Comparison of ENCODE assay signal across 1 cellular context in the genomic region with DNA sequence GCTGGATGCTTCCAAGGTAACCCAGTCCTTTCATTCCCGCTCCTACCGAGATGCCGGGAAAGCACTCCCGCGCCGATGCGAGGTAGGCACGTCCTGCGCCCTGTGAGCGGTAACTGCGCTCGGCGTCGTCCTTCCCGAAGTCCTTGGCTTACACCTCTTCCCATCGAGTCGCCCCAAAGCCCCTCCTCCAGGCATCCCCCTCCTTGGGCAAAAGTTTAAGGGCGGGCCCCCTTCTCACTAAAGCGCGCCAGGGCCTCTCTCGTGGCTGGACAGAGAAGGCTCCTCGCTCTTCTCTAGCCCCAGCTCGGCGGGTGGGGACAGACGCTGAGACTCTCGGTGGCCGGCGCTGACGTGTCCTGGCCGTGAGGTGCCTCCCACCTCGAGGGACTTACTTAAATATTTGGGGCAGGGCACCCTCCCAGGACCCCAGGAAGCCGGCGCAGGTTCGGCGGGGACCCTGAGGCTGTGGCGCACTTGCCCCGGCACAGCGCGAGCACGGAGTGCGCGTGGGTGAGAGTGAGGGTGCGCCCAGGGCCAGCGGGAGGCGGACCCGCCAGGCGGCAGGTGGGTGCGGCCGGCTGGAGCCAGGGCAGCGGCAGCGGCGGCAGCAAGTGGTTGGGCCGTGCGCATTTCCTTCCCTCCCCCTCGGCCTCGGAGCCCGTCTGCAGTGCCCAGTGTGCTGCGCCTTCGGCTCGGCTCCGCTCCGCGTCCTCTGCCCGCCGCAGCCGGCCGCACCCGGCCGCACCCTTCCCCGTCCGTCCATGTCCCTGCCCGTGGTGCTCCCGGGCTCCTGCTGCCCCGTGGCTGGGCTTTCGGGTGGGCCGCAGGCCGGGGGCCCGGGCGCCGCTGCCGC.
A peak's percentile ranks its signal among the peaks of the same experiment; 100 is the strongest.
TF ChIP-seq lines count a peak whose summit lies in the region.

A gene with protein sequence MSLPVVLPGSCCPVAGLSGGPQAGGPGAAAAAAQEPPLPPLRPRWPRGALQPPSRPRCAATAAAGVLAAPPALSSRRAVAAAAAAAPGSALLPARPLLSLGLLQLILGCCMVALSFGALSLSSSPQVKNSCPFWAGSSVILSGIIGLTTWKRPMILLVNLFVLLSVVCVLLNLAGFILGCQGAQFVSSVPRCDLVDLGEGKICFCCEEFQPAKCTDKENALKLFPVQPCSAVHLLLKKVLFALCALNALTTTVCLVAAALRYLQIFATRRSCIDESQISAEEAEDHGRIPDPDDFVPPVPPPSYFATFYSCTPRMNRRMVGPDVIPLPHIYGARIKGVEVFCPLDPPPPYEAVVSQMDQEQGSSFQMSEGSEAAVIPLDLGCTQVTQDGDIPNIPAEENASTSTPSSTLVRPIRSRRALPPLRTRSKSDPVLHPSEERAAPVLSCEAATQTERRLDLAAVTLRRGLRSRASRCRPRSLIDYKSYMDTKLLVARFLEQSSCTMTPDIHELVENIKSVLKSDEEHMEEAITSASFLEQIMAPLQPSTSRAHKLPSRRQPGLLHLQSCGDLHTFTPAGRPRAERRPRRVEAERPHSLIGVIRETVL (plus strand): TSS at position 667 of the 853 bp plus-strand sequence. CDS start 95 bp downstream, at position 762.

TF ChIP-seq in HepG2, 621 proteins besides CTCF, POLR2A, EP300 and RAD21 (continued from another document):
- TF ChIP-seq, protein P1, sequence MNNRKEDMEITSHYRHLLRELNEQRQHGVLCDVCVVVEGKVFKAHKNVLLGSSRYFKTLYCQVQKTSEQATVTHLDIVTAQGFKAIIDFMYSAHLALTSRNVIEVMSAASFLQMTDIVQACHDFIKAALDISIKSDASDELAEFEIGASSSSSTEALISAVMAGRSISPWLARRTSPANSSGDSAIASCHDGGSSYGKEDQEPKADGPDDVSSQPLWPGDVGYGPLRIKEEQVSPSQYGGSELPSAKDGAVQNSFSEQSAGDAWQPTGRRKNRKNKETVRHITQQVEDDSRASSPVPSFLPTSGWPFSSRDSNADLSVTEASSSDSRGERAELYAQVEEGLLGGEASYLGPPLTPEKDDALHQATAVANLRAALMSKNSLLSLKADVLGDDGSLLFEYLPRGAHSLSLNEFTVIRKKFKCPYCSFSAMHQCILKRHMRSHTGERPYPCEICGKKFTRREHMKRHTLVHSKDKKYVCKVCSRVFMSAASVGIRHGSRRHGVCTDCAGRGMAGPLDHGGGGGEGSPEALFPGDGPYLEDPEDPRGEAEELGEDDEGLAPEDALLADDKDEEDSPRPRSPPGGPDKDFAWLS (CRISPR knock-in tag; IDR thresholded peaks at IDR 0.05; ENCODE audit: borderline replicate concordance): no peak
- no peak for TF ChIP-seq ZMYM4 (CRISPR knock-in tag; IDR thresholded peaks at IDR 0.05)
- TF ChIP-seq ZNF777 (CRISPR knock-in tag; IDR thresholded peaks at IDR 0.05): peak; percentile 83
- TF ChIP-seq, protein P2, sequence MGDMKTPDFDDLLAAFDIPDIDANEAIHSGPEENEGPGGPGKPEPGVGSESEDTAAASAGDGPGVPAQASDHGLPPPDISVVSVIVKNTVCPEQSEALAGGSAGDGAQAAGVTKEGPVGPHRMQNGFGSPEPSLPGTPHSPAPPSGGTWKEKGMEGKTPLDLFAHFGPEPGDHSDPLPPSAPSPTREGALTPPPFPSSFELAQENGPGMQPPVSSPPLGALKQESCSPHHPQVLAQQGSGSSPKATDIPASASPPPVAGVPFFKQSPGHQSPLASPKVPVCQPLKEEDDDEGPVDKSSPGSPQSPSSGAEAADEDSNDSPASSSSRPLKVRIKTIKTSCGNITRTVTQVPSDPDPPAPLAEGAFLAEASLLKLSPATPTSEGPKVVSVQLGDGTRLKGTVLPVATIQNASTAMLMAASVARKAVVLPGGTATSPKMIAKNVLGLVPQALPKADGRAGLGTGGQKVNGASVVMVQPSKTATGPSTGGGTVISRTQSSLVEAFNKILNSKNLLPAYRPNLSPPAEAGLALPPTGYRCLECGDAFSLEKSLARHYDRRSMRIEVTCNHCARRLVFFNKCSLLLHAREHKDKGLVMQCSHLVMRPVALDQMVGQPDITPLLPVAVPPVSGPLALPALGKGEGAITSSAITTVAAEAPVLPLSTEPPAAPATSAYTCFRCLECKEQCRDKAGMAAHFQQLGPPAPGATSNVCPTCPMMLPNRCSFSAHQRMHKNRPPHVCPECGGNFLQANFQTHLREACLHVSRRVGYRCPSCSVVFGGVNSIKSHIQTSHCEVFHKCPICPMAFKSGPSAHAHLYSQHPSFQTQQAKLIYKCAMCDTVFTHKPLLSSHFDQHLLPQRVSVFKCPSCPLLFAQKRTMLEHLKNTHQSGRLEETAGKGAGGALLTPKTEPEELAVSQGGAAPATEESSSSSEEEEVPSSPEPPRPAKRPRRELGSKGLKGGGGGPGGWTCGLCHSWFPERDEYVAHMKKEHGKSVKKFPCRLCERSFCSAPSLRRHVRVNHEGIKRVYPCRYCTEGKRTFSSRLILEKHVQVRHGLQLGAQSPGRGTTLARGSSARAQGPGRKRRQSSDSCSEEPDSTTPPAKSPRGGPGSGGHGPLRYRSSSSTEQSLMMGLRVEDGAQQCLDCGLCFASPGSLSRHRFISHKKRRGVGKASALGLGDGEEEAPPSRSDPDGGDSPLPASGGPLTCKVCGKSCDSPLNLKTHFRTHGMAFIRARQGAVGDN (CRISPR knock-in tag; IDR thresholded peaks at IDR 0.05): peak; percentile 25; the same call in 1 of the 2 replicates
- TF ChIP-seq MXD4 (CRISPR knock-in tag; IDR thresholded peaks at IDR 0.05): no peak
- TF ChIP-seq, protein P3, sequence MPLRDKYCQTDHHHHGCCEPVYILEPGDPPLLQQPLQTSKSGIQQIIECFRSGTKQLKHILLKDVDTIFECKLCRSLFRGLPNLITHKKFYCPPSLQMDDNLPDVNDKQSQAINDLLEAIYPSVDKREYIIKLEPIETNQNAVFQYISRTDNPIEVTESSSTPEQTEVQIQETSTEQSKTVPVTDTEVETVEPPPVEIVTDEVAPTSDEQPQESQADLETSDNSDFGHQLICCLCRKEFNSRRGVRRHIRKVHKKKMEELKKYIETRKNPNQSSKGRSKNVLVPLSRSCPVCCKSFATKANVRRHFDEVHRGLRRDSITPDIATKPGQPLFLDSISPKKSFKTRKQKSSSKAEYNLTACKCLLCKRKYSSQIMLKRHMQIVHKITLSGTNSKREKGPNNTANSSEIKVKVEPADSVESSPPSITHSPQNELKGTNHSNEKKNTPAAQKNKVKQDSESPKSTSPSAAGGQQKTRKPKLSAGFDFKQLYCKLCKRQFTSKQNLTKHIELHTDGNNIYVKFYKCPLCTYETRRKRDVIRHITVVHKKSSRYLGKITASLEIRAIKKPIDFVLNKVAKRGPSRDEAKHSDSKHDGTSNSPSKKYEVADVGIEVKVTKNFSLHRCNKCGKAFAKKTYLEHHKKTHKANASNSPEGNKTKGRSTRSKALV (CRISPR knock-in tag; IDR thresholded peaks at IDR 0.05): peak; percentile 84
- no peak for TF ChIP-seq ZNF530 (CRISPR knock-in tag; IDR thresholded peaks at IDR 0.05; ENCODE audit: low read depth)
- no peak for TF ChIP-seq SAFB2 (CRISPR knock-in tag; IDR thresholded peaks at IDR 0.05; ENCODE audit: borderline replicate concordance, low read depth)
- 0 out of 2 replicates have a peak, but pooled peaks have one; percentile 18 for TF ChIP-seq PHF8 (CRISPR knock-in tag; IDR thresholded peaks at IDR 0.05)
- peak; percentile 28; the same call in 1 of the 2 replicates for TF ChIP-seq MTF2 (CRISPR knock-in tag; IDR thresholded peaks at IDR 0.05; ENCODE audit: borderline replicate concordance)
- TF ChIP-seq NR2F1 (CRISPR knock-in tag; IDR thresholded peaks at IDR 0.05): no peak
- 0 out of 2 replicates have a peak, but pooled peaks have one; percentile 29 for TF ChIP-seq NFKB2 (CRISPR knock-in tag; IDR thresholded peaks at IDR 0.05; ENCODE audit: borderline replicate concordance)
- no peak for TF ChIP-seq SP5 (CRISPR knock-in tag; IDR thresholded peaks at IDR 0.05; ENCODE audit: borderline replicate concordance, low read depth)
- TF ChIP-seq NBN (conservative IDR thresholded peaks at IDR 0.05): no peak
- TF ChIP-seq, protein P4, sequence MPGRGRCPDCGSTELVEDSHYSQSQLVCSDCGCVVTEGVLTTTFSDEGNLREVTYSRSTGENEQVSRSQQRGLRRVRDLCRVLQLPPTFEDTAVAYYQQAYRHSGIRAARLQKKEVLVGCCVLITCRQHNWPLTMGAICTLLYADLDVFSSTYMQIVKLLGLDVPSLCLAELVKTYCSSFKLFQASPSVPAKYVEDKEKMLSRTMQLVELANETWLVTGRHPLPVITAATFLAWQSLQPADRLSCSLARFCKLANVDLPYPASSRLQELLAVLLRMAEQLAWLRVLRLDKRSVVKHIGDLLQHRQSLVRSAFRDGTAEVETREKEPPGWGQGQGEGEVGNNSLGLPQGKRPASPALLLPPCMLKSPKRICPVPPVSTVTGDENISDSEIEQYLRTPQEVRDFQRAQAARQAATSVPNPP (CRISPR knock-in tag; IDR thresholded peaks at IDR 0.05): no peak
- TF ChIP-seq, protein P5, sequence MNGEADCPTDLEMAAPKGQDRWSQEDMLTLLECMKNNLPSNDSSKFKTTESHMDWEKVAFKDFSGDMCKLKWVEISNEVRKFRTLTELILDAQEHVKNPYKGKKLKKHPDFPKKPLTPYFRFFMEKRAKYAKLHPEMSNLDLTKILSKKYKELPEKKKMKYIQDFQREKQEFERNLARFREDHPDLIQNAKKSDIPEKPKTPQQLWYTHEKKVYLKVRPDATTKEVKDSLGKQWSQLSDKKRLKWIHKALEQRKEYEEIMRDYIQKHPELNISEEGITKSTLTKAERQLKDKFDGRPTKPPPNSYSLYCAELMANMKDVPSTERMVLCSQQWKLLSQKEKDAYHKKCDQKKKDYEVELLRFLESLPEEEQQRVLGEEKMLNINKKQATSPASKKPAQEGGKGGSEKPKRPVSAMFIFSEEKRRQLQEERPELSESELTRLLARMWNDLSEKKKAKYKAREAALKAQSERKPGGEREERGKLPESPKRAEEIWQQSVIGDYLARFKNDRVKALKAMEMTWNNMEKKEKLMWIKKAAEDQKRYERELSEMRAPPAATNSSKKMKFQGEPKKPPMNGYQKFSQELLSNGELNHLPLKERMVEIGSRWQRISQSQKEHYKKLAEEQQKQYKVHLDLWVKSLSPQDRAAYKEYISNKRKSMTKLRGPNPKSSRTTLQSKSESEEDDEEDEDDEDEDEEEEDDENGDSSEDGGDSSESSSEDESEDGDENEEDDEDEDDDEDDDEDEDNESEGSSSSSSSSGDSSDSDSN (CRISPR knock-in tag; IDR thresholded peaks at IDR 0.05): peak; percentile 60; the same call in 1 of the 2 replicates
- TF ChIP-seq ETV5 (CRISPR knock-in tag; IDR thresholded peaks at IDR 0.05; ENCODE audit: borderline replicate concordance): no peak
- TF ChIP-seq, protein P6, sequence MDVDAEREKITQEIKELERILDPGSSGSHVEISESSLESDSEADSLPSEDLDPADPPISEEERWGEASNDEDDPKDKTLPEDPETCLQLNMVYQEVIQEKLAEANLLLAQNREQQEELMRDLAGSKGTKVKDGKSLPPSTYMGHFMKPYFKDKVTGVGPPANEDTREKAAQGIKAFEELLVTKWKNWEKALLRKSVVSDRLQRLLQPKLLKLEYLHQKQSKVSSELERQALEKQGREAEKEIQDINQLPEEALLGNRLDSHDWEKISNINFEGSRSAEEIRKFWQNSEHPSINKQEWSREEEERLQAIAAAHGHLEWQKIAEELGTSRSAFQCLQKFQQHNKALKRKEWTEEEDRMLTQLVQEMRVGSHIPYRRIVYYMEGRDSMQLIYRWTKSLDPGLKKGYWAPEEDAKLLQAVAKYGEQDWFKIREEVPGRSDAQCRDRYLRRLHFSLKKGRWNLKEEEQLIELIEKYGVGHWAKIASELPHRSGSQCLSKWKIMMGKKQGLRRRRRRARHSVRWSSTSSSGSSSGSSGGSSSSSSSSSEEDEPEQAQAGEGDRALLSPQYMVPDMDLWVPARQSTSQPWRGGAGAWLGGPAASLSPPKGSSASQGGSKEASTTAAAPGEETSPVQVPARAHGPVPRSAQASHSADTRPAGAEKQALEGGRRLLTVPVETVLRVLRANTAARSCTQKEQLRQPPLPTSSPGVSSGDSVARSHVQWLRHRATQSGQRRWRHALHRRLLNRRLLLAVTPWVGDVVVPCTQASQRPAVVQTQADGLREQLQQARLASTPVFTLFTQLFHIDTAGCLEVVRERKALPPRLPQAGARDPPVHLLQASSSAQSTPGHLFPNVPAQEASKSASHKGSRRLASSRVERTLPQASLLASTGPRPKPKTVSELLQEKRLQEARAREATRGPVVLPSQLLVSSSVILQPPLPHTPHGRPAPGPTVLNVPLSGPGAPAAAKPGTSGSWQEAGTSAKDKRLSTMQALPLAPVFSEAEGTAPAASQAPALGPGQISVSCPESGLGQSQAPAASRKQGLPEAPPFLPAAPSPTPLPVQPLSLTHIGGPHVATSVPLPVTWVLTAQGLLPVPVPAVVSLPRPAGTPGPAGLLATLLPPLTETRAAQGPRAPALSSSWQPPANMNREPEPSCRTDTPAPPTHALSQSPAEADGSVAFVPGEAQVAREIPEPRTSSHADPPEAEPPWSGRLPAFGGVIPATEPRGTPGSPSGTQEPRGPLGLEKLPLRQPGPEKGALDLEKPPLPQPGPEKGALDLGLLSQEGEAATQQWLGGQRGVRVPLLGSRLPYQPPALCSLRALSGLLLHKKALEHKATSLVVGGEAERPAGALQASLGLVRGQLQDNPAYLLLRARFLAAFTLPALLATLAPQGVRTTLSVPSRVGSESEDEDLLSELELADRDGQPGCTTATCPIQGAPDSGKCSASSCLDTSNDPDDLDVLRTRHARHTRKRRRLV (CRISPR knock-in tag; IDR thresholded peaks at IDR 0.05): no peak
- no peak for TF ChIP-seq SETDB1 (CRISPR knock-in tag; IDR thresholded peaks at IDR 0.05; ENCODE audit: borderline replicate concordance)
- no peak for TF ChIP-seq SATB2 (CRISPR knock-in tag; IDR thresholded peaks at IDR 0.05)
- TF ChIP-seq KLF15 (CRISPR knock-in tag; IDR thresholded peaks at IDR 0.05; ENCODE audit: borderline replicate concordance): no peak
- TF ChIP-seq ZNF724P (CRISPR knock-in tag; IDR thresholded peaks at IDR 0.05; ENCODE audit: borderline replicate concordance): no peak
- no peak for TF ChIP-seq TBX3 (IDR thresholded peaks at IDR 0.05; ENCODE audit: borderline replicate concordance)
- TF ChIP-seq, protein P7, sequence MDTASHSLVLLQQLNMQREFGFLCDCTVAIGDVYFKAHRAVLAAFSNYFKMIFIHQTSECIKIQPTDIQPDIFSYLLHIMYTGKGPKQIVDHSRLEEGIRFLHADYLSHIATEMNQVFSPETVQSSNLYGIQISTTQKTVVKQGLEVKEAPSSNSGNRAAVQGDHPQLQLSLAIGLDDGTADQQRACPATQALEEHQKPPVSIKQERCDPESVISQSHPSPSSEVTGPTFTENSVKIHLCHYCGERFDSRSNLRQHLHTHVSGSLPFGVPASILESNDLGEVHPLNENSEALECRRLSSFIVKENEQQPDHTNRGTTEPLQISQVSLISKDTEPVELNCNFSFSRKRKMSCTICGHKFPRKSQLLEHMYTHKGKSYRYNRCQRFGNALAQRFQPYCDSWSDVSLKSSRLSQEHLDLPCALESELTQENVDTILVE (CRISPR knock-in tag; IDR thresholded peaks at IDR 0.05): no peak
